Comparison of ENCODE assay signal across 35 cellular contexts in the genomic region with DNA sequence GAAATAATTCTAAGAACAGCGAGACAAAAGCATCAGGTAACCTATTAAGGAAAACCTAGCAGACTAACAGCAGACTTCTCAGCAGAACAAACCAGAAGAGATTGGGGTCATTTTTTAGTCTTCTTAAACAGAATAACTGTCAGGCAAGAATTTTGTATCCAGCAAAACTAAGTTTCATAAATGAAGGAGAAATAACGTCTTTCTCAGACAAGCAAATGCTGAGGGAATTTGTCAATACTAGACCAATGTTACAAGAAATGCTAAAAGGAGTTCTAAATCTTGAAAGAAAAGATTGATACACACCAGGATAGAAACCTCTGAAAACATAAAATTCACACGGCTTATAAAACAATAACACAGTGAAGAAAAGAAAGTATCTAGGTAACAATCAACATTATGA.
"Had no signal": no experiment of that assay in that cellular context is flagged by ENCODE, and none has a peak within 500 bp of the region (broad histone marks: within the 10 kb centered on the region; RNA-seq: fewer than 3 reads in every experiment).

No MANE protein-coding gene starts in this region.

- DNase-seq: MG63, MM.1S, MV-4-11, NCI-H1048, NCI-H1092, NCI-H1092 treated with DMSO at 0.1 percent for 48 hours, NCI-H1105, NCI-H1105 treated with DMSO at 0.1 percent for 48 hours, NCI-H1417, NCI-H1417 treated with DMSO at 0.1 percent for 48 hours, NCI-H1436, NCI-H1436 treated with DMSO at 0.1 percent for 48 hours, NCI-H146, NCI-H1694, NCI-H1694 treated with DMSO at 0.1 percent for 48 hours, NCI-H187, NCI-H187 treated with DMSO at 0.1 percent for 48 hours, NCI-H1930, NCI-H2029, NCI-H2029 treated with DMSO at 0.1 percent for 48 hours, NCI-H2081, NCI-H2081 treated with DMSO at 0.1 percent for 48 hours, NCI-H2107, NCI-H2171, NCI-H2171 treated with DMSO at 0.1 percent for 48 hours, NCI-H2227 treated with DMSO at 0.1 percent for 48 hours, NCI-H226, NCI-H345, NCI-H446, NCI-H446 treated with DMSO at 0.1 percent for 48 hours, NCI-H510A, NCI-H510A treated with DMSO at 0.1 percent for 48 hours, NCI-H524, NCI-H524 treated with DMSO at 0.1 percent for 48 hours, NCI-H526 had no signal

- H3K27me3 ChIP-seq: MG63 had no signal

- H3K4me3 ChIP-seq: MG63 had no signal
